9 cellular contexts compared by ENCODE assay signal in the genomic region with DNA sequence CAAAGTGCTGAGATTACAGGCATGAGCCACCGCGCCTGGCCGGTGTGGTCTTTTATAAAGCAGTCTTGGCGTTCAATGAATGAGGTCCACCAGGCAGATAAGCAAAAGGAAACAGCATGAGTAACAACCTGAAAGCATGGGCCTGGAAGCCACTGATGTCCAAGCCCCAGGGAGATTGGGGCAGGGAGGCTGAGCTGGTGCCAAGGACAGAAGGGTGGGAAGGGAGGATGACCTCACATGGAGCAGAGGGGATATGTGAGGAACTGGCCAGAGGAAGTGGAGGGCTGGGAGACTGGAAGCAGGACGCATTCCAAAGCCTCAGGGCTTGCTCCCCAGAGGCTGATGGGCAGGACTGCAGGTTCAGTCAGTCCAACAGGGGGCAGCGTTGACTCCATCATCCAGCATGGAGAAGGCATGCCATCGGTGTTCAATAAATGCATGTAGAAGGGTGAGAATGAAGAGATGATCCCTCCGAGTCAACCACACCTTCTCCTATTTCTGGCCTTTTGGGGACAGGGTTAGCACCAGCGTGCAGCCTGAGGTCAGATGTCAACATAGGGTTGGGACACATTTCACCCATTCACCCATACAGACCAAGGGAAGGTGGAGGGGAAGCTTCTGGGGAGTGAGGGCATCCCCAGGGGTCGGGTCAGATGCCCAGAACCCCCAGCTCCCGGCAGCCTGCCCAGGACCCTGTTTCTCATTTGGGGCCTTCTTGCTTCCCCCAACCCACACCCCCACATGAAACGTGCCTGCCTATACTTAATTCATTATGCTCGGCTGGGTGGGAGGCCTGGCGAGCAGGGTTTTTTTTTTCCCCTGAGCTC. TPM values are rescaled to one million over a fixed set of nuclear protein-coding genes. Genes with fewer than 3 reads are reported as not detected.
A peak's percentile ranks its signal among the peaks of the same experiment; 100 is the strongest.
DNase-seq lines count a peak whose midpoint lies in the region; ATAC-seq, FAIRE-seq and TF ChIP-seq lines count a peak whose summit lies in the region.
"Had no signal": no experiment of that assay in that cellular context is flagged by ENCODE, and none has a peak within 500 bp of the region (broad histone marks: within the 10 kb centered on the region; RNA-seq: fewer than 3 reads in every experiment).

No MANE protein-coding gene starts in this region.

- no peaks in the 10 kb centered on the region for H3K27me3 ChIP-seq in astrocyte (ENCODE audit: insufficient read depth, low read length)

- H3K36me3 Mint-ChIP-seq in astrocyte (ENCODE audit: low read depth, unreplicated experiment): peaks cover 2% of the 10 kb centered on the region
- no peaks in the 10 kb centered on the region for H3K36me3 Mint-ChIP-seq in immature natural killer cell

- no peak overlapping the region for H3K4me2 ChIP-seq in astrocyte (ENCODE audit: low read length)

- peaks cover 16% of the 10 kb centered on the region for H3K4me1 ChIP-seq in astrocyte (ENCODE audit: insufficient read depth, low read length)

- FAIRE-seq in astrocyte (lab: Jason Lieb, UNC): no peak

- H3K27ac ChIP-seq in C4-2B: no peak overlapping the region
- no peak overlapping the region for H3K27ac ChIP-seq in astrocyte (ENCODE audit: low read depth, low read length)

- H2AFZ ChIP-seq in astrocyte (ENCODE audit: low read depth, low read length): no peak overlapping the region

- H3K4me3 ChIP-seq in astrocyte (ENCODE audit: insufficient read depth, low read depth, low read length): no peak overlapping the region

- H3K27me3 Mint-ChIP-seq in astrocyte (ENCODE audit: low read depth, unreplicated experiment) (peaks cover 25% of the 10 kb centered on the region), immature natural killer cell (ENCODE audit: low read depth in 3 of 3) (peaks cover 0 to 2% (median 2%) of the 10 kb centered on the region in 3 donors)

- H3K9me3 ChIP-seq in astrocyte (ENCODE audit: insufficient read depth, low read depth, low read length): no peaks in the 10 kb centered on the region

- ATAC-seq in left lobe of liver (no peak), GM18870 (IDR thresholded peaks at IDR 0.05; ENCODE audit: unreplicated experiment) (no peak), GM21786 (IDR thresholded peaks at IDR 0.05; ENCODE audit: unreplicated experiment) (no peak)

- H3K79me2 ChIP-seq in astrocyte (ENCODE audit: insufficient read depth, low read length): no peaks in the 10 kb centered on the region

- H3K9me3 Mint-ChIP-seq in astrocyte (ENCODE audit: unreplicated experiment) (peaks cover 4% of the 10 kb centered on the region), immature natural killer cell (no peaks in the 10 kb centered on the region)

- peak; percentile 67 for DNase-seq in HuH-7 (ENCODE audit: low spot score)
- peak; percentile 71 for DNase-seq in astrocyte (ENCODE audit: low read depth)
- peak; percentile 49 for DNase-seq in left lobe of liver (ENCODE audit: low spot score)
- no peak for DNase-seq in immature natural killer cell
- no peak for DNase-seq in globus pallidus (ENCODE audit: low spot score)

- H3K27ac Mint-ChIP-seq in astrocyte (ENCODE audit: unreplicated experiment) (peak overlapping the region; percentile 66), immature natural killer cell (peak overlapping the region in 2 of 6 donors; percentile 2 to 21)

- no peak overlapping the region for H3K9ac ChIP-seq in astrocyte (ENCODE audit: low read length)

- no peaks in the 10 kb centered on the region for H3K36me3 ChIP-seq in astrocyte (ENCODE audit: insufficient read depth, low read length)

- H3K4me3 Mint-ChIP-seq in astrocyte (ENCODE audit: unreplicated experiment): no peak overlapping the region
- H3K4me3 Mint-ChIP-seq in immature natural killer cell: peak overlapping the region in 2 of 5 donors; percentile 21

- H4K20me1 ChIP-seq in astrocyte (ENCODE audit: insufficient read depth, low read length): no peaks in the 10 kb centered on the region

- TF ChIP-seq CTCF in C4-2B (conservative IDR thresholded peaks at IDR 0.05): peak; percentile 54
- TF ChIP-seq CTCF in astrocyte (IDR thresholded peaks at IDR 0.05; ENCODE audit: insufficient read depth, low read depth, low read length): peak; percentile 44

- H3K4me1 Mint-ChIP-seq in astrocyte (ENCODE audit: low read depth, unreplicated experiment) (peaks cover 10% of the 10 kb centered on the region), immature natural killer cell (peaks cover 4 to 6% of the 10 kb centered on the region in 2 donors)

RNA-seq across cellular contexts. Expression of gene MYL3, which starts 14.8 kb away (rescaled TPM):
- 0.43 and 0.89 TPM in 2 replicates for total RNA-seq in astrocyte
- total RNA-seq in left lobe of liver: 1.4 TPM
- polyA plus RNA-seq in immature natural killer cell: not detected
- total RNA-seq: dermis microvascular lymphatic vessel endothelial cell had no signal

RNA-seq across cellular contexts. Expression of gene PTH1R, which starts 29.0 kb away (rescaled TPM):
- total RNA-seq in astrocyte (4.4 and 5.2 TPM in 2 replicates), left lobe of liver (24.6 TPM)
- not detected for polyA plus RNA-seq in immature natural killer cell

Comparison
In these comparisons a context has a peak if more than half of its experiments do, and no peak if none do; other contexts are left out.
1. DNase-seq: peak in HuH-7 (single experiment), astrocyte (single experiment) and left lobe of liver (single experiment); none in immature natural killer cell (0 of 3) and globus pallidus (single experiment).